Comparison of ENCODE assay signal across 8 cellular contexts in genomic region chr19:4456843-4457653, GRCh38. TPM values are rescaled to one million over a fixed set of nuclear protein-coding genes. Genes with fewer than 3 reads are reported as not detected.
DNase-seq lines count a peak whose midpoint lies in the region; ATAC-seq and TF ChIP-seq lines count a peak whose summit lies in the region.

No MANE protein-coding gene starts in this region.

- peak overlapping the region; percentile 71 for H3K4me3 ChIP-seq in iPS-18c (ENCODE audit: insufficient read depth, low read depth, low read length)
- peak overlapping the region; percentile 89 for H3K4me3 ChIP-seq in smooth muscle cell

- no peaks in the 10 kb centered on the region for H3K27me3 ChIP-seq in smooth muscle cell (ENCODE audit: low read depth)

- peak overlapping the region; percentile 96 for H3K4me2 ChIP-seq in smooth muscle cell

- H2AFZ ChIP-seq in smooth muscle cell (ENCODE audit: low read depth): no peak overlapping the region

- H3K79me2 ChIP-seq in smooth muscle cell (ENCODE audit: low read depth): peaks cover 25% of the 10 kb centered on the region

- peak overlapping the region; percentile 99 for H3K9ac ChIP-seq in smooth muscle cell (ENCODE audit: low read depth)

- 5% methylated on average over 16 of the region's 53 CpGs for WGBS in smooth muscle cell (ENCODE audit: low lambda C conversion rate)

- H4K20me1 ChIP-seq in smooth muscle cell (ENCODE audit: low read depth): peaks cover 27% of the 10 kb centered on the region

- no peaks in the 10 kb centered on the region for H3F3A ChIP-seq in smooth muscle cell (ENCODE audit: low read depth)

- H3K9me3 ChIP-seq in iPS-18c (ENCODE audit: control insufficient read depth, insufficient read depth, low read length) (peaks cover 2% of the 10 kb centered on the region), smooth muscle cell (replicated peaks; ENCODE audit: low read depth) (no peaks in the 10 kb centered on the region)

- ATAC-seq in HG03342 (IDR thresholded peaks at IDR 0.05; ENCODE audit: unreplicated experiment) (peak; percentile 15), GM21737 (IDR thresholded peaks at IDR 0.05; ENCODE audit: unreplicated experiment) (no peak)

- peak overlapping the region; percentile 96 for H3K27ac ChIP-seq in smooth muscle cell (ENCODE audit: low read depth)

- no peaks in the 10 kb centered on the region for H3K36me3 ChIP-seq in smooth muscle cell (ENCODE audit: low read depth)

- DNase-seq in NCI-H2029 (lab: John Stamatoyannopoulos, UW) (peak; percentile 39), NCI-H2029 treated with DMSO at 0.1 percent for 48 hours (lab: John Stamatoyannopoulos, UW) (no peak), SK-N-DZ (ENCODE audit: low spot score) (peak; percentile 71), brain pericyte (ENCODE audit: low read depth, low spot score) (peak; percentile 29), smooth muscle cell (lab: John Stamatoyannopoulos, UW; ENCODE audit: unreplicated experiment) (peak; percentile 77)

- TF ChIP-seq CTCF in smooth muscle cell (IDR thresholded peaks at IDR 0.05; ENCODE audit: borderline replicate concordance, insufficient read depth, poor library complexity, severe bottlenecking): no peak

- H3K4me1 ChIP-seq in smooth muscle cell (ENCODE audit: low read depth): peaks cover 24% of the 10 kb centered on the region

RNA-seq across cellular contexts. Expression of gene UBXN6, which starts 0.5 kb away (rescaled TPM):
- 45.3 and 50.1 TPM in 2 replicates for polyA plus RNA-seq in SK-N-DZ (2014; cell fraction: cytosol; rRNA removed)
- 41.8 and 100 TPM in 2 replicates for polyA plus RNA-seq in SK-N-DZ (2014; cell fraction: nucleus; rRNA removed)
- total RNA-seq in smooth muscle cell: 49.4 and 50.7 TPM in 2 replicates
- 44.8 and 51.3 TPM in 2 replicates for polyA plus RNA-seq in smooth muscle cell

RNA-seq across cellular contexts. Expression of gene HDGFL2, which starts 15.0 kb away (rescaled TPM):
- 65.8 and 106 TPM in 2 replicates for polyA plus RNA-seq in SK-N-DZ (2014; cell fraction: cytosol; rRNA removed)
- polyA plus RNA-seq in SK-N-DZ (2014; cell fraction: nucleus; rRNA removed): 127 and 128 TPM in 2 replicates
- 27.9 and 37.0 TPM in 2 replicates for total RNA-seq in smooth muscle cell
- polyA plus RNA-seq in smooth muscle cell: 89.1 and 94.1 TPM in 2 replicates

RNA-seq across cellular contexts. Expression of gene CHAF1A, which starts 54.6 kb away (rescaled TPM):
- 44.2 and 55.5 TPM in 2 replicates for polyA plus RNA-seq in SK-N-DZ (2014; cell fraction: cytosol; rRNA removed)
- polyA plus RNA-seq in SK-N-DZ (2014; cell fraction: nucleus; rRNA removed): 54.0 and 71.2 TPM in 2 replicates
- total RNA-seq in smooth muscle cell: 3.8 and 14.7 TPM in 2 replicates
- 11.4 and 14.8 TPM in 2 replicates for polyA plus RNA-seq in smooth muscle cell

RNA-seq across cellular contexts. Expression of gene SH3GL1, which starts 56.7 kb away (rescaled TPM):
- polyA plus RNA-seq in SK-N-DZ (2014; cell fraction: cytosol; rRNA removed): 47.0 and 62.2 TPM in 2 replicates
- 41.5 and 42.2 TPM in 2 replicates for polyA plus RNA-seq in SK-N-DZ (2014; cell fraction: nucleus; rRNA removed)
- 50.1 and 52.9 TPM in 2 replicates for total RNA-seq in smooth muscle cell
- polyA plus RNA-seq in smooth muscle cell: 120 and 132 TPM in 2 replicates
